ENCODE assay signal across 8 cellular contexts in the genomic region with DNA sequence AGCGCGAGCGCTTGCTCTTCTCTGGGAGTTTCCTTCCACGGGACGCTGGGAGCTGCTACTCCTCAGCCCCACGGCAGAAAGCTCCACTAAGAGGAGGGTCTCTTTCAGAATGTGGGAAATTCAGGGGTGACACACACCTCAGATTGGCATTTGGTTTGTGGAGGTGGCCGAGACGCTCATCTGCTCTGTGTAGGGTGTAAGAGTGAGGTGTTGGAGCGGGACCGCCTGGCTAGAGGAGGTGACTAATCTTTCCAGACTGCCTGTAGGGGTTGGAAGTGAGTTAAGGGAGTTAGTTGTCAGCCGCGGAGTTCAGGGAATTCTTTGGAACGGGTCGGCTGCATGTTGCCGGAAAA. TPM values are rescaled to one million over a fixed set of nuclear protein-coding genes. Genes with fewer than 3 reads are reported as not detected.
DNase-seq lines count a peak whose midpoint lies in the region; ATAC-seq and TF ChIP-seq lines count a peak whose summit lies in the region.

No MANE protein-coding gene starts in this region.

- peaks cover 33% of the 10 kb centered on the region for H3K4me1 Mint-ChIP-seq in activated CD4-positive, alpha-beta T cell treated with anti-CD3 and anti-CD28 coated beads, Interleukin-2, amount 10 ng/mL, durations not matched to agents 24 days and 14 days

- no peak for DNase-seq in activated CD4-positive, CD25-positive, alpha-beta regulatory T cell treated with anti-CD3 and anti-CD28 coated beads, Interleukin-2, amount 50 U/mL, for 72 hours
- DNase-seq in HT1080 (ENCODE audit: low read depth) (peak; percentile 70), erythroblast (lab: John Stamatoyannopoulos, UW) (peak; percentile 68 to 79), myocyte (ENCODE audit: low read depth) (peak; percentile 58), stromal cell of bone marrow (ENCODE audit: low read depth) (peak; percentile 43), NCI-H2227 (lab: John Stamatoyannopoulos, UW; ENCODE audit: unreplicated experiment) (no peak)
- DNase-seq in activated CD4-positive, alpha-beta T cell treated with anti-CD3 and anti-CD28 coated beads, Interleukin-2, amount 10 ng/mL, durations not matched to agents 24 days and 14 days, result no peak

- ATAC-seq in activated CD4-positive, CD25-positive, alpha-beta regulatory T cell treated with anti-CD3 and anti-CD28 coated beads, Interleukin-2, amount 50 U/mL, for 24 hours, result peak; percentile 26 to 29

- peak overlapping the region; percentile 88 for H3K4me3 Mint-ChIP-seq in activated CD4-positive, alpha-beta T cell treated with anti-CD3 and anti-CD28 coated beads, Interleukin-2, amount 10 ng/mL, durations not matched to agents 24 days and 14 days

- peak overlapping the region; percentile 80 for H3K27ac Mint-ChIP-seq in activated CD4-positive, alpha-beta T cell treated with anti-CD3 and anti-CD28 coated beads, Interleukin-2, amount 10 ng/mL, durations not matched to agents 24 days and 14 days

- no peaks in the 10 kb centered on the region for H3K9me3 Mint-ChIP-seq in activated CD4-positive, alpha-beta T cell treated with anti-CD3 and anti-CD28 coated beads, Interleukin-2, amount 10 ng/mL, durations not matched to agents 24 days and 14 days

- intact Hi-C loops in activated CD4-positive, alpha-beta T cell treated with anti-CD3 and anti-CD28 coated beads, Interleukin-2, amount 10 ng/mL, durations not matched to agents 24 days and 14 days (cut with micrococcal nuclease), result loop anchor here (2.0 to 10.0 kb wide), 2 partner anchors 42 to 540 kb away; partner anchors contain the start of genes CDK5R1 and UTP6

- peaks cover 40% of the 10 kb centered on the region for H3K36me3 Mint-ChIP-seq in activated CD4-positive, alpha-beta T cell treated with anti-CD3 and anti-CD28 coated beads, Interleukin-2, amount 10 ng/mL, durations not matched to agents 24 days and 14 days (ENCODE audit: low read depth)

- H3K27me3 Mint-ChIP-seq in activated CD4-positive, alpha-beta T cell treated with anti-CD3 and anti-CD28 coated beads, Interleukin-2, amount 10 ng/mL, durations not matched to agents 24 days and 14 days, result peaks cover 13% of the 10 kb centered on the region

- no peak for TF ChIP-seq POLR2A in erythroblast (IDR thresholded peaks at IDR 0.05; ENCODE audit: low read length)

RNA-seq across cellular contexts. Expression of gene PSMD11, which starts 0.7 kb away (rescaled TPM):
- total RNA-seq in HT1080 (2014; rRNA removed; shearing (Covaris generic)), result 117 and 157 TPM in 2 replicates
- 106 and 118 TPM in 2 replicates for polyA plus RNA-seq in HT1080 (2015; cell fraction: cytosol; rRNA removed)
- 137 and 142 TPM in 2 replicates for polyA plus RNA-seq in HT1080 (2015; cell fraction: nucleus; rRNA removed)
- total RNA-seq in activated CD4-positive, alpha-beta T cell treated with anti-CD3 and anti-CD28 coated beads, Interleukin-2, amount 10 ng/mL, durations not matched to agents 24 days and 14 days, result 217 and 222 TPM in 2 replicates
- 93.7 and 95.0 TPM in 2 replicates for total RNA-seq in myocyte
- polyA plus RNA-seq in myocyte (2012), result 108 TPM

RNA-seq across cellular contexts. Expression of gene CDK5R1, which starts 41.7 kb away (rescaled TPM):
- 2.8 and 3.5 TPM in 2 replicates for total RNA-seq in HT1080 (2014; rRNA removed; shearing (Covaris generic))
- polyA plus RNA-seq in HT1080 (2015; cell fraction: cytosol; rRNA removed), result 2.0 and 2.4 TPM in 2 replicates
- 2.8 and 3.2 TPM in 2 replicates for polyA plus RNA-seq in HT1080 (2015; cell fraction: nucleus; rRNA removed)
- 7.2 and 8.2 TPM in 2 replicates for total RNA-seq in activated CD4-positive, alpha-beta T cell treated with anti-CD3 and anti-CD28 coated beads, Interleukin-2, amount 10 ng/mL, durations not matched to agents 24 days and 14 days
- total RNA-seq in myocyte, result 25.8 and 39.6 TPM in 2 replicates
- polyA plus RNA-seq in myocyte (2012), result 13.4 TPM

Comparison
In these comparisons a context has a peak if more than half of its experiments do, and no peak if none do; other contexts are left out.
1. DNase-seq: peak in HT1080 (single experiment), erythroblast (2 of 2), myocyte (single experiment) and stromal cell of bone marrow (single experiment); none in activated CD4-positive, CD25-positive, alpha-beta regulatory T cell treated with anti-CD3 and anti-CD28 coated beads, Interleukin-2, amount 50 U/mL, for 72 hours (single experiment), activated CD4-positive, alpha-beta T cell treated with anti-CD3 and anti-CD28 coated beads, Interleukin-2, amount 10 ng/mL, durations not matched to agents 24 days and 14 days (single experiment) and NCI-H2227 (single experiment).